In genomic region chr11:25587496-25587895, GRCh38 we compare ENCODE assay signal across 16 cellular contexts.
DNase-seq lines count a peak whose midpoint lies in the region; ATAC-seq and TF ChIP-seq lines count a peak whose summit lies in the region.
"Had no signal": no experiment of that assay in that cellular context is flagged by ENCODE, and none has a peak within 500 bp of the region (broad histone marks: within the 10 kb centered on the region; RNA-seq: fewer than 3 reads in every experiment).

No MANE protein-coding gene starts in this region.

- no TSS peak for BruUV-seq in PC-3 (replicated peaks; lab: Mats Ljungman, UMichigan)
- no TSS peak for BruUV-seq in mammary epithelial cell (replicated peaks; lab: Mats Ljungman, UMichigan)

- TF ChIP-seq CTCF in PC-3 (conservative IDR thresholded peaks at IDR 0.05; ENCODE audit: low read depth, low read length), result no peak
- TF ChIP-seq CTCF in mammary epithelial cell (conservative IDR thresholded peaks at IDR 0.05 in 1 of 2, IDR thresholded peaks at IDR 0.05 in 1 of 2; ENCODE audit: extremely low read depth in 1 of 2, insufficient read depth in 1 of 2, low read depth in 1 of 2, low read length in 2 of 2), result no peak
- no peak for TF ChIP-seq CTCF in MM.1S (IDR thresholded peaks at IDR 0.05; ENCODE audit: low read length)
- TF ChIP-seq CTCF in GM10248 (IDR thresholded peaks at IDR 0.05; ENCODE audit: control extremely low read depth, extremely low read depth, low read depth, missing control alignments), result no peak

- H3K27ac ChIP-seq in PC-3 (ENCODE audit: low read length) (no peak overlapping the region), mammary epithelial cell (ENCODE audit: insufficient read depth, low read depth, low read length) (no peak overlapping the region), MM.1S (ENCODE audit: low read length) (no peak overlapping the region)
- H3K27ac ChIP-seq: BLaER1 had no signal

- no peaks in the 10 kb centered on the region for H3K27me3 ChIP-seq in PC-3 (ENCODE audit: low read length)
- H3K27me3 ChIP-seq in mammary epithelial cell (ENCODE audit: insufficient read depth, low read length), result no peaks in the 10 kb centered on the region
- H3K27me3 ChIP-seq in MM.1S (replicated peaks; ENCODE audit: insufficient read depth, low read length), result no peaks in the 10 kb centered on the region
- H3K27me3 ChIP-seq: BLaER1 had no signal

- dilution Hi-C loops in mammary epithelial cell (cut with HindIII; ENCODE audit: low sequenced_read_pairs), result no loop called here

- no peaks in the 10 kb centered on the region for H3F3A ChIP-seq in PC-3 (ENCODE audit: low read length, unreplicated experiment)
- H3F3A ChIP-seq in MM.1S (ENCODE audit: insufficient read depth, low read length), result no peaks in the 10 kb centered on the region

- no peak overlapping the region for H3K4me2 ChIP-seq in PC-3 (ENCODE audit: low read length)
- H3K4me2 ChIP-seq in mammary epithelial cell (ENCODE audit: insufficient read depth, low read depth, low read length), result no peak overlapping the region
- no peak overlapping the region for H3K4me2 ChIP-seq in MM.1S (ENCODE audit: low read depth, low read length)
- H3K4me2 ChIP-seq: BLaER1 had no signal

- in situ Hi-C loops in mammary epithelial cell (cut with MboI; ENCODE audit: low sequenced_read_pairs in 2 of 2), result no loop called here

- H4K20me1 ChIP-seq in PC-3 (ENCODE audit: low read length) (no peaks in the 10 kb centered on the region), mammary epithelial cell (ENCODE audit: insufficient read depth, low read length) (no peaks in the 10 kb centered on the region), MM.1S (ENCODE audit: insufficient read depth, low read length) (no peaks in the 10 kb centered on the region)
- H4K20me1 ChIP-seq: BLaER1 had no signal

- H3K4me3 ChIP-seq in PC-3 (ENCODE audit: low read length) (no peak overlapping the region), mammary epithelial cell (replicated peaks in 1 of 3; ENCODE audit: insufficient read depth in 1 of 3, low read depth in 2 of 3, low read length in 3 of 3) (no peak overlapping the region), MM.1S (ENCODE audit: low read length) (no peak overlapping the region)
- H3K4me3 ChIP-seq: BLaER1, GM12878 had no signal

- intact Hi-C loops in PC-3 (cut with micrococcal nuclease), result no loop called here
- intact Hi-C loops in mammary epithelial cell (cut with micrococcal nuclease), result no loop called here

- peak; percentile 50; the same call in 1 of the 2 replicates for ATAC-seq in PC-3
- ATAC-seq: GM12878 had no signal

- CTCF ChIA-PET in PC-3 (lab: Charles Lee), result no interaction called here
- CTCF ChIA-PET in mammary epithelial cell (lab: Charles Lee; ENCODE audit: low non-redundant PET), result interaction anchor here (0.6 kb wide), 1 partner anchor 223 kb away, joined by 3 read pairs; no protein-coding TSS in a partner anchor
- CTCF ChIA-PET in GM10248 (lab: Yijun Ruan, JAX), result no interaction called here

- H3K9me3 ChIP-seq in PC-3 (ENCODE audit: low read length), result no peaks in the 10 kb centered on the region
- H3K9me3 ChIP-seq in mammary epithelial cell (replicated peaks; ENCODE audit: insufficient read depth, low read length), result no peaks in the 10 kb centered on the region
- no peaks in the 10 kb centered on the region for H3K9me3 ChIP-seq in MM.1S (replicated peaks; ENCODE audit: insufficient read depth, low read length)
- H3K9me3 ChIP-seq: BLaER1 had no signal

- H3K9ac ChIP-seq in PC-3 (ENCODE audit: low read length) (no peak overlapping the region), mammary epithelial cell (ENCODE audit: insufficient read depth, low read length) (no peak overlapping the region), MM.1S (ENCODE audit: low read length) (no peak overlapping the region)
- H3K9ac ChIP-seq: BLaER1 had no signal

- no peaks in the 10 kb centered on the region for H3K9me2 ChIP-seq in PC-3 (replicated peaks; ENCODE audit: low read length)
- H3K9me2 ChIP-seq in MM.1S (replicated peaks; ENCODE audit: insufficient read depth, low read length), result no peaks in the 10 kb centered on the region

- DNase-seq in ELR (ENCODE audit: low read depth) (peak; percentile 60), PC-3 (no peak), mammary epithelial cell (peak; percentile 33), renal cortical epithelial cell (ENCODE audit: low read depth) (peak; percentile 11), MM.1S (no peak), GM10248 (ENCODE audit: extremely low spot score) (no peak), activated gamma-delta T cell treated with Interleukin-2 at 50 U/mL for 16 hours (no peak)
- DNase-seq: 8988T; CD4-positive, alpha-beta memory T cell; DMS153; DMS79; GF-D8; GOT3; H7 had no signal

- H3K4me1 ChIP-seq in PC-3 (ENCODE audit: insufficient read depth, low read length) (no peaks in the 10 kb centered on the region), mammary epithelial cell (ENCODE audit: insufficient read depth, low read length) (no peaks in the 10 kb centered on the region), MM.1S (ENCODE audit: low read length) (no peaks in the 10 kb centered on the region)
- H3K4me1 ChIP-seq: BLaER1 had no signal

- no peak overlapping the region for H2AFZ ChIP-seq in PC-3 (ENCODE audit: low read length)
- H2AFZ ChIP-seq in mammary epithelial cell (ENCODE audit: low read depth, low read length), result no peak overlapping the region
- no peak overlapping the region for H2AFZ ChIP-seq in MM.1S (ENCODE audit: low read length)

- H3K79me2 ChIP-seq in PC-3 (ENCODE audit: low read length) (no peaks in the 10 kb centered on the region), mammary epithelial cell (ENCODE audit: insufficient read depth, low read length) (no peaks in the 10 kb centered on the region), MM.1S (ENCODE audit: low read length) (no peaks in the 10 kb centered on the region)

- POLR2A ChIA-PET in PC-3 (lab: Charles Lee; ENCODE audit: unreplicated experiment) (no interaction called here), GM10248 (lab: Yijun Ruan, JAX) (no interaction called here)

- H3K36me3 ChIP-seq in PC-3 (ENCODE audit: low read depth, low read length) (no peaks in the 10 kb centered on the region), mammary epithelial cell (ENCODE audit: insufficient read depth, low read length) (no peaks in the 10 kb centered on the region), MM.1S (replicated peaks; ENCODE audit: insufficient read depth, low read length) (no peaks in the 10 kb centered on the region)
- H3K36me3 ChIP-seq: BLaER1 had no signal

Comparison
In these comparisons a context has a peak if more than half of its experiments do, and no peak if none do; other contexts are left out.
1. DNase-seq: peak in ELR (single experiment), mammary epithelial cell (single experiment) and renal cortical epithelial cell (single experiment); none in PC-3 (single experiment), MM.1S (single experiment), GM10248 (single experiment) and activated gamma-delta T cell treated with Interleukin-2 at 50 U/mL for 16 hours (single experiment).